ENCODE assay signal across 1 cellular context in the genomic region with DNA sequence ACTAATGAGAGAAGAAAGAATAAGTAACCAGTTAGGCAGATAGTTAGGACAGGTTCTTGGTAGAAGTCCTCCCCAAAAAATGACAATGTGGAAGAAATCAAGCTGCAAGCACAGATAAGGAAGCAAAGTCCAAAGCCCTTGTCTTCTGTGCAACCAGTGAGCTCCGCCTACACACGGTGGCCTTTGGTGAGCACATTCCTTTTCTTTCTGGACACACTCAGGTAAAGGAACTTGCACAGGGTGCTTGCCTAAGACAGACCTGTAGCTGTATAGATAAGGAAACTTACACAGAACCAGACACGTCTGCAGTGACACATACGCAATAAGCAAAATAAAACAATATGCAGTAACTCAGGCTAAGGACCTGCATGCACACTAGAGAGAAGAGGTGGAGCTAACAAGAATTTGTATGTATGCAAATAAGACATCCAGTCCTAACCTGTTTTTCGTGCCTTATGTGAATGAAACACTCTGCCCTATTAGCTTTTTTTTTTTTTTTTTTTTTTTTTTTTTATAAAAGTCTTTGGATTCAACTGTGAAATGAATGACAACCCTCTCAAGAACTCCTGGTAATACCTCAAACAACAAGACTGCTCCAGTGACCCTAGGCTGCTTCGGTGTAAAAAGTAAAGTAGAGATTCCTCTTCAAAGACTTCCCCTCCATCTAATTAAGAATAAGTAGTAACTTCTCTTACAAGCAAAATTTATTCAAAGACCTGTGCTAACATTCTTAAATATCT.
TF ChIP-seq lines count a peak whose summit lies in the region.

No MANE protein-coding gene starts in this region.

TF ChIP-seq in HepG2, 621 proteins besides CTCF, POLR2A, EP300 and RAD21 (continued from another document and continues in another):
- TF ChIP-seq HES4 (CRISPR knock-in tag; IDR thresholded peaks at IDR 0.05; ENCODE audit: borderline replicate concordance) (no peak), NCOA5 (CRISPR knock-in tag; IDR thresholded peaks at IDR 0.05) (no peak), NFIC (IDR thresholded peaks at IDR 0.05; ENCODE audit: low read length) (peak; percentile 18; the same call in 1 of the 2 replicates), ZNF329 (CRISPR knock-in tag; IDR thresholded peaks at IDR 0.05; ENCODE audit: low read depth) (no peak), HMG20A (CRISPR knock-in tag; IDR thresholded peaks at IDR 0.05; ENCODE audit: borderline replicate concordance) (peak; percentile 72; the same call in 1 of the 2 replicates), HOXA7 (CRISPR knock-in tag; IDR thresholded peaks at IDR 0.05) (no peak), ZNF572 (CRISPR knock-in tag; IDR thresholded peaks at IDR 0.05) (no peak), SATB2 (CRISPR knock-in tag; IDR thresholded peaks at IDR 0.05) (no peak), ARNT (IDR thresholded peaks at IDR 0.05) (no peak), ZNF530 (CRISPR knock-in tag; IDR thresholded peaks at IDR 0.05; ENCODE audit: low read depth) (no peak), HMGXB3 (CRISPR knock-in tag; IDR thresholded peaks at IDR 0.05; ENCODE audit: borderline replicate concordance) (peak; percentile 28; the same call in 1 of the 2 replicates), ARID3A (IDR thresholded peaks at IDR 0.05; ENCODE audit: low read depth, low read length) (peak; percentile 40; the same call in 1 of the 2 replicates), ARNTL (CRISPR knock-in tag; IDR thresholded peaks at IDR 0.05) (0 out of 2 replicates have a peak, but pooled peaks have one; percentile 32), ZNF589 (CRISPR knock-in tag; conservative IDR thresholded peaks at IDR 0.05) (no peak), ZNF124 (CRISPR knock-in tag; IDR thresholded peaks at IDR 0.05) (peak; percentile 53; the same call in 1 of the 2 replicates), MAFK (conservative IDR thresholded peaks at IDR 0.05 in 1 of 2, IDR thresholded peaks at IDR 0.05 in 1 of 2; ENCODE audit: low read length in 2 of 2) (no peak), ZNF639 (CRISPR knock-in tag; conservative IDR thresholded peaks at IDR 0.05) (no peak)
- TF ChIP-seq, protein P1, sequence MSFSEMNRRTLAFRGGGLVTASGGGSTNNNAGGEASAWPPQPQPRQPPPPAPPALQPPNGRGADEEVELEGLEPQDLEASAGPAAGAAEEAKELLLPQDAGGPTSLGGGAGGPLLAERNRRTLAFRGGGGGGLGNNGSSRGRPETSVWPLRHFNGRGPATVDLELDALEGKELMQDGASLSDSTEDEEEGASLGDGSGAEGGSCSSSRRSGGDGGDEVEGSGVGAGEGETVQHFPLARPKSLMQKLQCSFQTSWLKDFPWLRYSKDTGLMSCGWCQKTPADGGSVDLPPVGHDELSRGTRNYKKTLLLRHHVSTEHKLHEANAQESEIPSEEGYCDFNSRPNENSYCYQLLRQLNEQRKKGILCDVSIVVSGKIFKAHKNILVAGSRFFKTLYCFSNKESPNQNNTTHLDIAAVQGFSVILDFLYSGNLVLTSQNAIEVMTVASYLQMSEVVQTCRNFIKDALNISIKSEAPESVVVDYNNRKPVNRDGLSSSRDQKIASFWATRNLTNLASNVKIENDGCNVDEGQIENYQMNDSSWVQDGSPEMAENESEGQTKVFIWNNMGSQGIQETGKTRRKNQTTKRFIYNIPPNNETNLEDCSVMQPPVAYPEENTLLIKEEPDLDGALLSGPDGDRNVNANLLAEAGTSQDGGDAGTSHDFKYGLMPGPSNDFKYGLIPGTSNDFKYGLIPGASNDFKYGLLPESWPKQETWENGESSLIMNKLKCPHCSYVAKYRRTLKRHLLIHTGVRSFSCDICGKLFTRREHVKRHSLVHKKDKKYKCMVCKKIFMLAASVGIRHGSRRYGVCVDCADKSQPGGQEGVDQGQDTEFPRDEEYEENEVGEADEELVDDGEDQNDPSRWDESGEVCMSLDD (CRISPR knock-in tag; IDR thresholded peaks at IDR 0.05; ENCODE audit: borderline replicate concordance), result no peak
- TF ChIP-seq, protein P2, sequence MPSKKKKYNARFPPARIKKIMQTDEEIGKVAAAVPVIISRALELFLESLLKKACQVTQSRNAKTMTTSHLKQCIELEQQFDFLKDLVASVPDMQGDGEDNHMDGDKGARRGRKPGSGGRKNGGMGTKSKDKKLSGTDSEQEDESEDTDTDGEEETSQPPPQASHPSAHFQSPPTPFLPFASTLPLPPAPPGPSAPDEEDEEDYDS (CRISPR knock-in tag; IDR thresholded peaks at IDR 0.05), result peak; percentile 36; the same call in 1 of the 2 replicates
- TF ChIP-seq, protein P3, sequence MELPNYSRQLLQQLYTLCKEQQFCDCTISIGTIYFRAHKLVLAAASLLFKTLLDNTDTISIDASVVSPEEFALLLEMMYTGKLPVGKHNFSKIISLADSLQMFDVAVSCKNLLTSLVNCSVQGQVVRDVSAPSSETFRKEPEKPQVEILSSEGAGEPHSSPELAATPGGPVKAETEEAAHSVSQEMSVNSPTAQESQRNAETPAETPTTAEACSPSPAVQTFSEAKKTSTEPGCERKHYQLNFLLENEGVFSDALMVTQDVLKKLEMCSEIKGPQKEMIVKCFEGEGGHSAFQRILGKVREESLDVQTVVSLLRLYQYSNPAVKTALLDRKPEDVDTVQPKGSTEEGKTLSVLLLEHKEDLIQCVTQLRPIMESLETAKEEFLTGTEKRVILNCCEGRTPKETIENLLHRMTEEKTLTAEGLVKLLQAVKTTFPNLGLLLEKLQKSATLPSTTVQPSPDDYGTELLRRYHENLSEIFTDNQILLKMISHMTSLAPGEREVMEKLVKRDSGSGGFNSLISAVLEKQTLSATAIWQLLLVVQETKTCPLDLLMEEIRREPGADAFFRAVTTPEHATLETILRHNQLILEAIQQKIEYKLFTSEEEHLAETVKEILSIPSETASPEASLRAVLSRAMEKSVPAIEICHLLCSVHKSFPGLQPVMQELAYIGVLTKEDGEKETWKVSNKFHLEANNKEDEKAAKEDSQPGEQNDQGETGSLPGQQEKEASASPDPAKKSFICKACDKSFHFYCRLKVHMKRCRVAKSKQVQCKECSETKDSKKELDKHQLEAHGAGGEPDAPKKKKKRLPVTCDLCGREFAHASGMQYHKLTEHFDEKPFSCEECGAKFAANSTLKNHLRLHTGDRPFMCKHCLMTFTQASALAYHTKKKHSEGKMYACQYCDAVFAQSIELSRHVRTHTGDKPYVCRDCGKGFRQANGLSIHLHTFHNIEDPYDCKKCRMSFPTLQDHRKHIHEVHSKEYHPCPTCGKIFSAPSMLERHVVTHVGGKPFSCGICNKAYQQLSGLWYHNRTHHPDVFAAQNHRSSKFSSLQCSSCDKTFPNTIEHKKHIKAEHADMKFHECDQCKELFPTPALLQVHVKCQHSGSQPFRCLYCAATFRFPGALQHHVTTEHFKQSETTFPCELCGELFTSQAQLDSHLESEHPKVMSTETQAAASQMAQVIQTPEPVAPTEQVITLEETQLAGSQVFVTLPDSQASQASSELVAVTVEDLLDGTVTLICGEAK (IDR thresholded peaks at IDR 0.05), result no peak
- TF ChIP-seq, protein P3 (CRISPR knock-in tag; IDR thresholded peaks at IDR 0.05), result no peak; the same call in 1 of the 2 replicates
- TF ChIP-seq, protein P4, sequence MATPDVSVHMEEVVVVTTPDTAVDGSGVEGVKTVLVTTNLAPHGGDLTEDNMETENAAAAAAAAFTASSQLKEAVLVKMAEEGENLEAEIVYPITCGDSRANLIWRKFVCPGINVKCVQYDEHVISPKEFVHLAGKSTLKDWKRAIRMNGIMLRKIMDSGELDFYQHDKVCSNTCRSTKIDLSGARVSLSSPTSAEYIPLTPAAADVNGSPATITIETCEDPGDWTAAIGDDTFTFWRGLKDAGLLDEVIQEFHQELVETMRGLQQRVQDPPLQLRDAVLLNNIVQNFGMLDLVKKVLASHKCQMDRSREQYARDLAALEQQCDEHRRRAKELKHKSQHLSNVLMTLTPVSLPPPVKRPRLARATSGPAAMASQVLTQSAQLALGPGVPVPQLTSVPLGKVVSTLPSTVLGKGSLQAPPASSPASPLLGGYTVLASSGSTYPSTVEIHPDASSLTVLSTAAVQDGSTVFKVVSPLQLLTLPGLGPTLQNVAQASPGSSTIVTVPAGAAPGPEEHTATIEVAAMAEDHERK (CRISPR knock-in tag; IDR thresholded peaks at IDR 0.05; ENCODE audit: low read depth), result no peak
- TF ChIP-seq, protein P5, sequence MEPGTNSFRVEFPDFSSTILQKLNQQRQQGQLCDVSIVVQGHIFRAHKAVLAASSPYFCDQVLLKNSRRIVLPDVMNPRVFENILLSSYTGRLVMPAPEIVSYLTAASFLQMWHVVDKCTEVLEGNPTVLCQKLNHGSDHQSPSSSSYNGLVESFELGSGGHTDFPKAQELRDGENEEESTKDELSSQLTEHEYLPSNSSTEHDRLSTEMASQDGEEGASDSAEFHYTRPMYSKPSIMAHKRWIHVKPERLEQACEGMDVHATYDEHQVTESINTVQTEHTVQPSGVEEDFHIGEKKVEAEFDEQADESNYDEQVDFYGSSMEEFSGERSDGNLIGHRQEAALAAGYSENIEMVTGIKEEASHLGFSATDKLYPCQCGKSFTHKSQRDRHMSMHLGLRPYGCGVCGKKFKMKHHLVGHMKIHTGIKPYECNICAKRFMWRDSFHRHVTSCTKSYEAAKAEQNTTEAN (CRISPR knock-in tag; conservative IDR thresholded peaks at IDR 0.05), result no peak; the same call in 1 of the 2 replicates
